Comparison of ENCODE assay signal across 23 cellular contexts in genomic region chr3:143311096-143311495, GRCh38.
"Had no signal": no experiment of that assay in that cellular context is flagged by ENCODE, and none has a peak within 500 bp of the region (broad histone marks: within the 10 kb centered on the region; RNA-seq: fewer than 3 reads in every experiment).

No MANE protein-coding gene starts in this region.

- H3K4me2 ChIP-seq: SK-N-SH had no signal

- ATAC-seq: activated CD8-positive, alpha-beta memory T cell treated with anti-CD3 and anti-CD28 coated beads, Interleukin-2, amount 10 ng/mL, durations not matched to agents 7 days and 5 days; Right ventricle myocardium inferior had no signal

- H3K27me3 ChIP-seq: brain microvascular endothelial cell, cardiac muscle cell, SJCRH30 had no signal

- H3K36me3 ChIP-seq: brain microvascular endothelial cell, cardiac muscle cell, SJCRH30, WERI-Rb-1 had no signal

- H3K9ac ChIP-seq: SK-N-SH had no signal

- DNase-seq: activated CD4-positive, alpha-beta T cell treated with anti-CD3 and anti-CD28 coated beads for 48 hours; activated CD4-positive, alpha-beta T cell treated with anti-CD3 and anti-CD28 coated beads, Interleukin-2, amount 50 U/mL, for 4 hours; activated CD8-positive, alpha-beta memory T cell treated with anti-CD3 and anti-CD28 coated beads, Interleukin-2, amount 10 ng/mL, durations not matched to agents 7 days and 5 days; activated effector memory CD4-positive, alpha-beta T cell treated with Interleukin-2 at 50 U/mL for 16 hours; activated naive CD4-positive, alpha-beta T cell; activated T-cell treated with anti-CD3 and anti-CD28 coated beads, Interleukin-2, amount 50 U/mL, for 24 hours; brain microvascular endothelial cell; Kasumi-1; KBM-7; NCI-H1048; NCI-H146; NCI-H187 treated with DMSO at 0.1 percent for 48 hours; NCI-H2081 treated with DMSO at 0.1 percent for 48 hours; NCI-H226; NCI-H526; NCI-H774; RPMI8226; SK-N-SH; T-helper 1 cell; WERI-Rb-1 had no signal

- H3K9me3 ChIP-seq: SJCRH30, SK-N-SH had no signal

- H3K4me3 ChIP-seq: cardiac muscle cell, SJCRH30 had no signal

- H3K27ac ChIP-seq: brain microvascular endothelial cell, cardiac muscle cell, SJCRH30, WERI-Rb-1 had no signal
